8 cellular contexts compared by ENCODE assay signal in genomic region chr1:154327466-154328317, GRCh38. TPM values are rescaled to one million over a fixed set of nuclear protein-coding genes. Genes with fewer than 3 reads are reported as not detected.
A peak's percentile ranks its signal among the peaks of the same experiment; 100 is the strongest.
DNase-seq lines count a peak whose midpoint lies in the region; ATAC-seq and TF ChIP-seq lines count a peak whose summit lies in the region.

No MANE protein-coding gene starts in this region.

- no peak for TF ChIP-seq EP300 in tibial nerve (IDR thresholded peaks at IDR 0.05)

- no peak for TF ChIP-seq POLR2A in tibial nerve (IDR thresholded peaks at IDR 0.05)

- H3K4me1 Mint-ChIP-seq in activated naive CD8-positive, alpha-beta T cell treated with anti-CD3 and anti-CD28 coated beads, Interleukin-2, amount 10 ng/mL, durations not matched to agents 7 days and 5 days, result peaks cover 58% of the 10 kb centered on the region

- POLR2A ChIA-PET in activated naive CD8-positive, alpha-beta T cell treated with anti-CD3 and anti-CD28 coated beads, Interleukin-2, amount 10 ng/mL, durations not matched to agents 7 days and 5 days (lab: Charles Lee), result interaction anchor here (0.6 to 4.9 kb wide), 6 partner anchors 8 to 362 kb away, joined by 3 to 46 read pairs (median 3); partner anchors contain the start of gene UBAP2L

- no peak overlapping the region for H3K9ac ChIP-seq in HUES64 (ENCODE audit: low read depth, low read length)

- peak overlapping the region; percentile 84 for H3K27ac Mint-ChIP-seq in activated naive CD8-positive, alpha-beta T cell treated with anti-CD3 and anti-CD28 coated beads, Interleukin-2, amount 10 ng/mL, durations not matched to agents 7 days and 5 days

- H3K27me3 ChIP-seq in HUES64 (ENCODE audit: insufficient read depth, low read length), result no peaks in the 10 kb centered on the region; the same call in 1 of the 2 replicates
- no peaks in the 10 kb centered on the region for H3K27me3 ChIP-seq in tibial nerve

- H3K4me3 ChIP-seq in HUES64 (ENCODE audit: low read length) (peak overlapping the region; percentile 53), tibial nerve (peak overlapping the region; percentile 36 to 95 (median 50))

- no peaks in the 10 kb centered on the region for H3K9me3 Mint-ChIP-seq in activated naive CD8-positive, alpha-beta T cell treated with anti-CD3 and anti-CD28 coated beads, Interleukin-2, amount 10 ng/mL, durations not matched to agents 7 days and 5 days

- H3K9me3 ChIP-seq in HUES64 (ENCODE audit: insufficient read depth, low read depth, low read length), result no peaks in the 10 kb centered on the region
- H3K9me3 ChIP-seq in tibial nerve, result no peaks in the 10 kb centered on the region

- WGBS in HUES64, result 57% methylated on average over 5 of the region's 5 CpGs
- 32 to 45% methylated on average over 5 of the region's 5 CpGs for WGBS in tibial nerve, 2 donors

- H3K27me3 Mint-ChIP-seq in activated naive CD8-positive, alpha-beta T cell treated with anti-CD3 and anti-CD28 coated beads, Interleukin-2, amount 10 ng/mL, durations not matched to agents 7 days and 5 days, result peaks cover 2% of the 10 kb centered on the region

- H3K36me3 Mint-ChIP-seq in activated naive CD8-positive, alpha-beta T cell treated with anti-CD3 and anti-CD28 coated beads, Interleukin-2, amount 10 ng/mL, durations not matched to agents 7 days and 5 days, result peaks cover 18% of the 10 kb centered on the region

- DNase-seq in COR-L47 (lab: John Stamatoyannopoulos, UW) (peak; percentile 49), left colon (peak in 1 of 2 donors; percentile 33), tibial nerve (ENCODE audit: low spot score in 2 of 2) (no peak), GM03348 (ENCODE audit: low spot score) (no peak), H4 (ENCODE audit: low spot score) (no peak)
- no peak for DNase-seq in activated naive CD8-positive, alpha-beta T cell treated with anti-CD3 and anti-CD28 coated beads, Interleukin-2, amount 10 ng/mL, durations not matched to agents 7 days and 5 days

- H3K27ac ChIP-seq in HUES64 (ENCODE audit: low read depth, low read length) (no peak overlapping the region), tibial nerve (peak overlapping the region; percentile 79 to 99 (median 96))

- TF ChIP-seq CTCF in tibial nerve (IDR thresholded peaks at IDR 0.05), result no peak

- H3K4me1 ChIP-seq in HUES64 (ENCODE audit: insufficient read depth, low read length) (peaks cover 30% of the 10 kb centered on the region), tibial nerve (peaks cover 0 to 56% (median 30%) of the 10 kb centered on the region in 4 donors)

- peak overlapping the region; percentile 84 for H3K4me3 Mint-ChIP-seq in activated naive CD8-positive, alpha-beta T cell treated with anti-CD3 and anti-CD28 coated beads, Interleukin-2, amount 10 ng/mL, durations not matched to agents 7 days and 5 days

- H3K36me3 ChIP-seq in HUES64 (ENCODE audit: insufficient read depth, low read length), result peaks cover 27% of the 10 kb centered on the region
- peaks cover 0 to 30% (median 11%) of the 10 kb centered on the region in 3 donors for H3K36me3 ChIP-seq in tibial nerve

- no peak for ATAC-seq in activated naive CD8-positive, alpha-beta T cell treated with anti-CD3 and anti-CD28 coated beads, Interleukin-2, amount 10 ng/mL, durations not matched to agents 7 days and 5 days (ENCODE audit: low read depth)
- ATAC-seq in left colon, result peak; percentile 22
- no peak for ATAC-seq in HG03521 (IDR thresholded peaks at IDR 0.05; ENCODE audit: unreplicated experiment)

- intact Hi-C loops in left colon (cut with DNase I, micrococcal nuclease), result no loop called here

RNA-seq across cellular contexts. Expression of gene ATP8B2, which starts 2.4 kb away (rescaled TPM):
- 22.6 TPM for polyA plus RNA-seq in HUES64 (2013, experiment 1 of 2)
- polyA plus RNA-seq in HUES64 (2013, experiment 2 of 2), result 25.2 TPM
- 10 to 100 TPM; 91.2 to 95.4 TPM for total RNA-seq in activated naive CD8-positive, alpha-beta T cell treated with anti-CD3 and anti-CD28 coated beads, Interleukin-2, amount 10 ng/mL, durations not matched to agents 7 days and 5 days
- total RNA-seq in left colon, result 10 to 100 TPM in 1 of 2 donors, 1 to 10 TPM in 1; 4.5 to 11.9 TPM
- 100 to 1,000 TPM; 136 to 261 (median 156) TPM for total RNA-seq in tibial nerve
- 51.1 and 61.9 TPM in 2 replicates for total RNA-seq in H4 (2014; rRNA removed; shearing (Covaris generic))

RNA-seq across cellular contexts. Expression of gene AQP10, which starts 6.8 kb away (rescaled TPM):
- not detected for polyA plus RNA-seq in HUES64 (2013, experiment 1 of 2)
- 0.38 TPM for polyA plus RNA-seq in HUES64 (2013, experiment 2 of 2)
- total RNA-seq in activated naive CD8-positive, alpha-beta T cell treated with anti-CD3 and anti-CD28 coated beads, Interleukin-2, amount 10 ng/mL, durations not matched to agents 7 days and 5 days, result not detected
- not detected for total RNA-seq in left colon
- under 1 TPM in 1 of 4 donors, not detected in 3; 0.21 TPM for total RNA-seq in tibial nerve
- total RNA-seq in H4 (2014; rRNA removed; shearing (Covaris generic)), result not detected in 2 replicates

RNA-seq across cellular contexts. Expression of gene HAX1, which starts 55.3 kb away (rescaled TPM):
- polyA plus RNA-seq in HUES64 (2013, experiment 1 of 2), result 56.3 TPM
- polyA plus RNA-seq in HUES64 (2013, experiment 2 of 2), result 64.3 TPM
- 100 to 1,000 TPM in 1 of 2 experiments, 10 to 100 TPM in 1; 99.7 to 102 TPM for total RNA-seq in activated naive CD8-positive, alpha-beta T cell treated with anti-CD3 and anti-CD28 coated beads, Interleukin-2, amount 10 ng/mL, durations not matched to agents 7 days and 5 days
- total RNA-seq in left colon (10 to 100 TPM; 52.3 to 60.2 TPM), tibial nerve (100 to 1,000 TPM in 3 of 4 donors, 10 to 100 TPM in 1; 93.9 to 120 (median 111) TPM)
- 188 and 214 TPM in 2 replicates for total RNA-seq in H4 (2014; rRNA removed; shearing (Covaris generic))
